27 cellular contexts compared by ENCODE assay signal in genomic region chr5:160692272-160692671, GRCh38.
"Had no signal": no experiment of that assay in that cellular context is flagged by ENCODE, and none has a peak within 500 bp of the region (broad histone marks: within the 10 kb centered on the region; RNA-seq: fewer than 3 reads in every experiment).

No MANE protein-coding gene starts in this region.

- H3K27me3 Mint-ChIP-seq: brain, progenitor cell of endocrine pancreas had no signal

- H3K27ac ChIP-seq: ascending aorta, cardiac muscle cell, ovary, right lobe of liver, testis, uterus, VCaP had no signal

- H3K9me3 ChIP-seq: ascending aorta, ovary, right lobe of liver, testis, uterus had no signal

- H3K9me3 Mint-ChIP-seq: activated naive CD4-positive, alpha-beta T cell treated with anti-CD3 and anti-CD28 coated beads, Interleukin-2, amount 10 ng/mL, durations not matched to agents 7 days and 5 days; activated naive CD8-positive, alpha-beta T cell treated with anti-CD3 and anti-CD28 coated beads, Interleukin-2, amount 10 ng/mL, durations not matched to agents 7 days and 5 days; effector memory CD8-positive, alpha-beta T cell had no signal

- H3K4me1 ChIP-seq: ascending aorta, right lobe of liver, testis, uterus had no signal

- DNase-seq: activated CD4-positive, alpha-beta T cell treated with anti-CD3 and anti-CD28 coated beads for 4 hours; activated CD4-positive, alpha-beta T cell treated with anti-CD3 and anti-CD28 coated beads, Interleukin-2, amount 50 U/mL, for 4 hours; activated CD8-positive, alpha-beta memory T cell treated with anti-CD3 and anti-CD28 coated beads, Interleukin-2, amount 50 U/mL, for 4 hours; activated gamma-delta T cell; activated naive CD4-positive, alpha-beta T cell treated with anti-CD3 and anti-CD28 coated beads, Interleukin-2, amount 10 ng/mL, durations not matched to agents 7 days and 5 days; activated naive CD8-positive, alpha-beta T cell treated with anti-CD3 and anti-CD28 coated beads, Interleukin-2, amount 10 ng/mL, durations not matched to agents 7 days and 5 days; activated T-cell treated with anti-CD3 and anti-CD28 coated beads, Interleukin-2, amount 50 U/mL, for 1 hour; cerebellar nuclear complex; cortex of kidney; effector memory CD8-positive, alpha-beta T cell; erythroblast; heart right ventricle; left ventricle myocardium superior; naive thymus-derived CD4-positive, alpha-beta T cell; ovary; right lobe of liver; stimulated activated CD4-positive, alpha-beta T cell treated with anti-CD3 and anti-CD28 coated beads, Interleukin-12 subunit alpha, Interleukin-12 subunit beta, amount 100 ng/mL, for 4 hours; stimulated activated CD4-positive, alpha-beta T cell treated with anti-CD3 and anti-CD28 coated beads, Interleukin-4, amount 100 ng/mL, for 1 hour; stimulated activated naive CD8-positive, alpha-beta T cell treated with anti-CD3 and anti-CD28 coated beads, Interleukin-15, Interleukin-2, amounts not matched to agents 100 U/mL and 50 U/mL, for 24 hours; testis; trophoblast cell; uterus had no signal

- H3K27ac Mint-ChIP-seq: activated naive CD4-positive, alpha-beta T cell treated with anti-CD3 and anti-CD28 coated beads, Interleukin-2, amount 10 ng/mL, durations not matched to agents 7 days and 5 days; activated naive CD8-positive, alpha-beta T cell treated with anti-CD3 and anti-CD28 coated beads, Interleukin-2, amount 10 ng/mL, durations not matched to agents 7 days and 5 days; effector memory CD8-positive, alpha-beta T cell; naive thymus-derived CD4-positive, alpha-beta T cell; progenitor cell of endocrine pancreas had no signal

- H3K4me1 Mint-ChIP-seq: activated naive CD4-positive, alpha-beta T cell treated with anti-CD3 and anti-CD28 coated beads, Interleukin-2, amount 10 ng/mL, durations not matched to agents 7 days and 5 days; activated naive CD8-positive, alpha-beta T cell treated with anti-CD3 and anti-CD28 coated beads, Interleukin-2, amount 10 ng/mL, durations not matched to agents 7 days and 5 days; brain had no signal

- H3K36me3 Mint-ChIP-seq: activated naive CD4-positive, alpha-beta T cell treated with anti-CD3 and anti-CD28 coated beads, Interleukin-2, amount 10 ng/mL, durations not matched to agents 7 days and 5 days; activated naive CD8-positive, alpha-beta T cell treated with anti-CD3 and anti-CD28 coated beads, Interleukin-2, amount 10 ng/mL, durations not matched to agents 7 days and 5 days; brain; naive thymus-derived CD4-positive, alpha-beta T cell had no signal

- H3K36me3 ChIP-seq: ascending aorta, cardiac muscle cell, heart right ventricle, ovary, right lobe of liver, uterus had no signal

- H3K4me3 ChIP-seq: ascending aorta, cardiac muscle cell, heart right ventricle, ovary, right lobe of liver, testis, uterus had no signal

- H3K4me3 Mint-ChIP-seq: activated naive CD4-positive, alpha-beta T cell treated with anti-CD3 and anti-CD28 coated beads, Interleukin-2, amount 10 ng/mL, durations not matched to agents 7 days and 5 days; activated naive CD8-positive, alpha-beta T cell treated with anti-CD3 and anti-CD28 coated beads, Interleukin-2, amount 10 ng/mL, durations not matched to agents 7 days and 5 days; brain; effector memory CD8-positive, alpha-beta T cell; naive thymus-derived CD4-positive, alpha-beta T cell had no signal

- H3K27me3 ChIP-seq: ascending aorta, cardiac muscle cell, heart right ventricle, ovary, right lobe of liver, testis, uterus had no signal
